In the genomic region with DNA sequence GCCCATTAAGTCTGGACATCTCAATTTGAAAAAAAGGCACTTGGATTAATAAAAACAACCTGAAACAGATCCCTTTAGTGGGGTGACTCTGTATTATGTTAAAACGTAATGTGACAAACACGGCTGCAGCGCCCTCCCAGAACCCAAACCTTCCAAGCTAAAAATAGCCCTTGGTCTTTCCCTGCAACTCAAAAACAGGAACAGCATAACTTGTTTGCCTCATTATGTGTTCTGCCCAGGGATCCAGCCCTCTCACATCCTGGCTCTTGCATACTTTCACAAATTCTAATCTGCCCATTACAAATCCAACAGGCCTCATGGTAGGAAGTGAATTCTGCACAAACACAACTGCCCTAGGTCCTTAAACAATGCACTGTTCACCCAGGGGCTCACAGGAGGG, we compare ENCODE assay signal across 15 cellular contexts.
DNase-seq lines count a peak whose midpoint lies in the region; ATAC-seq, FAIRE-seq and TF ChIP-seq lines count a peak whose summit lies in the region.
"Had no signal": no experiment of that assay in that cellular context is flagged by ENCODE, and none has a peak within 500 bp of the region (broad histone marks: within the 10 kb centered on the region; RNA-seq: fewer than 3 reads in every experiment).

No MANE protein-coding gene starts in this region.

- H2AFZ ChIP-seq in astrocyte (ENCODE audit: low read depth, low read length) = no peak overlapping the region

- H3K36me3 ChIP-seq in astrocyte (ENCODE audit: insufficient read depth, low read length) (no peaks in the 10 kb centered on the region), heart right ventricle (no peaks in the 10 kb centered on the region)

- ATAC-seq in heart right ventricle (peak; percentile 42 to 88 (median 80)), GM18502 (IDR thresholded peaks at IDR 0.05; ENCODE audit: poor library complexity, unreplicated experiment) (no peak), GM19324 (IDR thresholded peaks at IDR 0.05; ENCODE audit: low FRiP score, unreplicated experiment) (no peak)
- ATAC-seq: activated CD8-positive, alpha-beta memory T cell treated with anti-CD3 and anti-CD28 coated beads, Interleukin-2, amount 10 ng/mL, durations not matched to agents 7 days and 5 days; HCT116 had no signal

- peaks cover 8% of the 10 kb centered on the region for H3K9me3 Mint-ChIP-seq in astrocyte (ENCODE audit: unreplicated experiment)

- H3K79me2 ChIP-seq in astrocyte (ENCODE audit: insufficient read depth, low read length) = no peaks in the 10 kb centered on the region

- H3K27me3 ChIP-seq in astrocyte (ENCODE audit: insufficient read depth, low read length) (no peaks in the 10 kb centered on the region), heart right ventricle (no peaks in the 10 kb centered on the region)

- H3K27ac ChIP-seq in astrocyte (ENCODE audit: low read depth, low read length) = no peak overlapping the region
- peak overlapping the region in 9 of 10 donors; percentile 26 to 82 (median 67) for H3K27ac ChIP-seq in heart right ventricle
- H3K27ac ChIP-seq: HL-60 had no signal

- FAIRE-seq in astrocyte (lab: Jason Lieb, UNC) = no peak
- FAIRE-seq: GM18507, keratinocyte had no signal

- no peaks in the 10 kb centered on the region for H4K20me1 ChIP-seq in astrocyte (ENCODE audit: insufficient read depth, low read length)

- DNase-seq in G401 (ENCODE audit: low spot score) = peak; percentile 2
- peak; percentile 18 for DNase-seq in astrocyte (ENCODE audit: low read depth)
- DNase-seq in heart right ventricle = peak in 1 of 2 donors; percentile 61
- DNase-seq in pulmonary artery endothelial cell (ENCODE audit: low read depth, low spot score) = peak; percentile 74
- no peak for DNase-seq in NCI-H446 (lab: John Stamatoyannopoulos, UW)
- no peak for DNase-seq in NCI-H774 (lab: John Stamatoyannopoulos, UW)
- DNase-seq: activated CD8-positive, alpha-beta memory T cell treated with anti-CD3 and anti-CD28 coated beads, Interleukin-2, amount 10 ng/mL, durations not matched to agents 7 days and 5 days; NCI-H187; SHP77 had no signal

- no peak overlapping the region for H3K4me3 Mint-ChIP-seq in astrocyte (ENCODE audit: unreplicated experiment)
- H3K4me3 Mint-ChIP-seq: activated CD8-positive, alpha-beta memory T cell treated with anti-CD3 and anti-CD28 coated beads, Interleukin-2, amount 10 ng/mL, durations not matched to agents 7 days and 5 days had no signal

- TF ChIP-seq CTCF in astrocyte (IDR thresholded peaks at IDR 0.05; ENCODE audit: insufficient read depth, low read depth, low read length) (no peak), heart right ventricle (IDR thresholded peaks at IDR 0.05) (no peak)

- H3K4me3 ChIP-seq in astrocyte (ENCODE audit: insufficient read depth, low read depth, low read length) (no peak overlapping the region), heart right ventricle (no peak overlapping the region)

- H3K27me3 Mint-ChIP-seq in astrocyte (ENCODE audit: low read depth, unreplicated experiment) = peaks cover 4% of the 10 kb centered on the region

- in situ Hi-C loops in G401 (cut with HindIII; ENCODE audit: low sequenced_read_pairs) = no loop called here

- intact Hi-C loops in heart right ventricle (cut with DNase I) = loop anchor here in 1 of 10 donors (10.0 kb wide), 1 partner anchor 74 kb away; no protein-coding TSS in a partner anchor

- peaks cover 12% of the 10 kb centered on the region for H3K4me1 Mint-ChIP-seq in astrocyte (ENCODE audit: low read depth, unreplicated experiment)
- H3K4me1 Mint-ChIP-seq: activated CD8-positive, alpha-beta memory T cell treated with anti-CD3 and anti-CD28 coated beads, Interleukin-2, amount 10 ng/mL, durations not matched to agents 7 days and 5 days had no signal

- no peak overlapping the region for H3K9ac ChIP-seq in astrocyte (ENCODE audit: low read length)

- H3K36me3 Mint-ChIP-seq in astrocyte (ENCODE audit: low read depth, unreplicated experiment) = no peaks in the 10 kb centered on the region
- H3K36me3 Mint-ChIP-seq: activated CD8-positive, alpha-beta memory T cell treated with anti-CD3 and anti-CD28 coated beads, Interleukin-2, amount 10 ng/mL, durations not matched to agents 7 days and 5 days had no signal

- H3K9me3 ChIP-seq in astrocyte (ENCODE audit: insufficient read depth, low read depth, low read length) (no peaks in the 10 kb centered on the region), heart right ventricle (no peaks in the 10 kb centered on the region)

- peak overlapping the region; percentile 23 for H3K27ac Mint-ChIP-seq in astrocyte (ENCODE audit: unreplicated experiment)
- H3K27ac Mint-ChIP-seq: activated CD8-positive, alpha-beta memory T cell treated with anti-CD3 and anti-CD28 coated beads, Interleukin-2, amount 10 ng/mL, durations not matched to agents 7 days and 5 days had no signal

- no peak overlapping the region for H3K4me2 ChIP-seq in astrocyte (ENCODE audit: low read length)

- 15 to 16% methylated on average over 3 of the region's 3 CpGs for WGBS in heart right ventricle, 2 donors

- no peaks in the 10 kb centered on the region for H3K4me1 ChIP-seq in astrocyte (ENCODE audit: insufficient read depth, low read length)
- H3K4me1 ChIP-seq in heart right ventricle = peaks cover 8 to 48% (median 30%) of the 10 kb centered on the region in 9 donors

Comparison
In these comparisons a context has a peak if more than half of its experiments do, and no peak if none do; other contexts are left out.
1. DNase-seq: peak in G401 (single experiment), astrocyte (single experiment) and pulmonary artery endothelial cell (single experiment); none in NCI-H446 (0 of 2) and NCI-H774 (single experiment).
2. ATAC-seq: peak in heart right ventricle (8 of 8); none in GM18502 (single experiment) and GM19324 (single experiment).